ENCODE assay signal across 19 cellular contexts in the genomic region with DNA sequence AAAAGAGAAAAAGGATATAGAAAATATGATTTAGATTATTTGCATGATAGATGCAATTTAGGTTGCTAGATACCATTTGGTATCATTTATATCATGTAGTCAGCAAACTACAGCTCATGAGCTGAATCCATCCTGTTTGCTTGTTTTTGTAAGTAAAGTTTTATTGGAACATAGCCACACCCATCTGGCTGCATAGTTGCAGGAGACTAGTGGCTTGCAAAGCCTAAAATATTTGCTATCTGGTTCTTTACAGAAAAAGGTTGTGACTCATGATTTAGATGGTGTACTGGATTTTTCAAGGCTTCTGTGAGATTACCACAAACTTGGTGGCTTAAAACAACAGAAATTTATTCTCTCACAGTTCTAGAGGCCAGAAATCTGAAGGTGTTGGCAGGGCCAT. TPM values are rescaled to one million over a fixed set of nuclear protein-coding genes. Genes with fewer than 3 reads are reported as not detected.
DNase-seq lines count a peak whose midpoint lies in the region; ATAC-seq, FAIRE-seq and TF ChIP-seq lines count a peak whose summit lies in the region.
"Had no signal": no experiment of that assay in that cellular context is flagged by ENCODE, and none has a peak within 500 bp of the region (broad histone marks: within the 10 kb centered on the region; RNA-seq: fewer than 3 reads in every experiment).

No MANE protein-coding gene starts in this region.

- BruUV-seq in MCF 10A (replicated peaks; lab: Mats Ljungman, UMichigan) = no TSS peak

- H3K4me3 Mint-ChIP-seq in MCF 10A (ENCODE audit: unreplicated experiment) = no peak overlapping the region
- H3K4me3 Mint-ChIP-seq: activated naive CD4-positive, alpha-beta T cell treated with anti-CD3 and anti-CD28 coated beads, Interleukin-2, amount 50 U/mL, for 24 hours; natural killer cell treated with Interleukin-12 subunit alpha and Interleukin-12 subunit beta and Interleukin-15 and Interleukin-18, amount 100 ng/mL, for 72 hours had no signal

- H3K27ac ChIP-seq in breast epithelium = no peak overlapping the region
- no peak overlapping the region for H3K27ac ChIP-seq in lower lobe of right lung

- no peaks in the 10 kb centered on the region for H3K27me3 Mint-ChIP-seq in MCF 10A (ENCODE audit: insufficient read depth, unreplicated experiment)
- H3K27me3 Mint-ChIP-seq: activated naive CD4-positive, alpha-beta T cell treated with anti-CD3 and anti-CD28 coated beads, Interleukin-2, amount 50 U/mL, for 24 hours; natural killer cell treated with Interleukin-12 subunit alpha and Interleukin-12 subunit beta and Interleukin-15 and Interleukin-18, amount 100 ng/mL, for 72 hours had no signal

- intact Hi-C loops in MCF 10A (cut with micrococcal nuclease) (no loop called here), breast epithelium (cut with DNase I; ENCODE audit: low total_unique reads) (no loop called here), lower lobe of right lung (cut with DNase I) (no loop called here), Right ventricle myocardium inferior (cut with DNase I) (no loop called here)

- CTCF ChIA-PET in MCF 10A (lab: Yijun Ruan, JAX) = interaction anchor here (0.7 kb wide), 1 partner anchor 130 kb away, joined by 3 read pairs; no protein-coding TSS in a partner anchor

- POLR2A ChIA-PET in MCF 10A (lab: Yijun Ruan, JAX) = no interaction called here

- H3K4me1 Mint-ChIP-seq in MCF 10A (ENCODE audit: insufficient read depth, unreplicated experiment) = no peaks in the 10 kb centered on the region

- no peak for FAIRE-seq in urothelium cell line (lab: Jason Lieb, UNC)
- FAIRE-seq: H1 had no signal

- in situ Hi-C loops in astrocyte of the cerebellum (cut with HindIII; ENCODE audit: low sequenced_read_pairs) = no loop called here

- H3K4me1 ChIP-seq in breast epithelium (no peaks in the 10 kb centered on the region), lower lobe of right lung (no peaks in the 10 kb centered on the region)

- no peaks in the 10 kb centered on the region for H3K9me3 ChIP-seq in breast epithelium
- no peaks in the 10 kb centered on the region for H3K9me3 ChIP-seq in lower lobe of right lung

- no peak for ATAC-seq in lower lobe of right lung
- no peak for ATAC-seq in Right ventricle myocardium inferior
- ATAC-seq: natural killer cell treated with Interleukin-12 subunit alpha and Interleukin-12 subunit beta and Interleukin-15 and Interleukin-18, amount 100 ng/mL, for 72 hours had no signal

- peaks cover 23% of the 10 kb centered on the region for H3K36me3 Mint-ChIP-seq in MCF 10A (ENCODE audit: insufficient read depth, unreplicated experiment)

- H3K27ac Mint-ChIP-seq in MCF 10A (ENCODE audit: low read depth, unreplicated experiment) = peak overlapping the region; percentile 86
- H3K27ac Mint-ChIP-seq: activated naive CD4-positive, alpha-beta T cell treated with anti-CD3 and anti-CD28 coated beads, Interleukin-2, amount 50 U/mL, for 24 hours; natural killer cell treated with Interleukin-12 subunit alpha and Interleukin-12 subunit beta and Interleukin-15 and Interleukin-18, amount 100 ng/mL, for 72 hours had no signal

- no peaks in the 10 kb centered on the region for H3K36me3 ChIP-seq in breast epithelium
- peaks cover 10% of the 10 kb centered on the region for H3K36me3 ChIP-seq in lower lobe of right lung

- H3K9me3 Mint-ChIP-seq in MCF 10A (ENCODE audit: unreplicated experiment) = no peaks in the 10 kb centered on the region
- H3K9me3 Mint-ChIP-seq: activated naive CD4-positive, alpha-beta T cell treated with anti-CD3 and anti-CD28 coated beads, Interleukin-2, amount 50 U/mL, for 24 hours; natural killer cell treated with Interleukin-12 subunit alpha and Interleukin-12 subunit beta and Interleukin-15 and Interleukin-18, amount 100 ng/mL, for 72 hours had no signal

- H3K4me3 ChIP-seq in breast epithelium = no peak overlapping the region
- no peak overlapping the region for H3K4me3 ChIP-seq in astrocyte of the cerebellum (ENCODE audit: low read depth, low read length)
- no peak overlapping the region for H3K4me3 ChIP-seq in foreskin fibroblast (ENCODE audit: low read depth in 1 of 2, low read length in 2 of 2)
- no peak overlapping the region for H3K4me3 ChIP-seq in lower lobe of right lung

- H3K27me3 ChIP-seq in breast epithelium = no peaks in the 10 kb centered on the region
- H3K27me3 ChIP-seq in lower lobe of right lung (ENCODE audit: low read depth) = no peaks in the 10 kb centered on the region

- DNase-seq in MCF 10A (ENCODE audit: unreplicated experiment) = peak; percentile 47
- DNase-seq in breast epithelium (ENCODE audit: low spot score in 2 of 2) = no peak
- peak; percentile 59 for DNase-seq in astrocyte of the cerebellum (ENCODE audit: low read depth)
- peak; percentile 75 to 86 for DNase-seq in foreskin fibroblast
- no peak for DNase-seq in GM19240 (ENCODE audit: insufficient read length, low spot score)
- no peak for DNase-seq in urothelium cell line (ENCODE audit: low spot score)
- DNase-seq in lower lobe of right lung = no peak
- DNase-seq in Right ventricle myocardium inferior (ENCODE audit: missing footprints) = no peak
- DNase-seq: 8988T; Calu3; erythroblast; Karpas-422; NCI-H187 treated with DMSO at 0.1 percent for 48 hours; NCI-H526 treated with DMSO at 0.1 percent for 48 hours; stimulated activated CD4-positive, alpha-beta T cell treated with anti-CD3 and anti-CD28 coated beads, Interleukin-4, amount 100 ng/mL, for 24 hours; T-helper 1 cell had no signal

- no peak for TF ChIP-seq CTCF in MCF 10A (IDR thresholded peaks at IDR 0.05; ENCODE audit: unreplicated experiment)
- no peak for TF ChIP-seq CTCF in breast epithelium (IDR thresholded peaks at IDR 0.05)
- no peak for TF ChIP-seq CTCF in astrocyte of the cerebellum (IDR thresholded peaks at IDR 0.05; ENCODE audit: low read depth, low read length, missing control alignments)
- TF ChIP-seq CTCF in foreskin fibroblast (IDR thresholded peaks at IDR 0.05; ENCODE audit: low read depth, low read length) = no peak
- no peak for TF ChIP-seq CTCF in lower lobe of right lung (IDR thresholded peaks at IDR 0.05)

- TF ChIP-seq POLR2A in breast epithelium (IDR thresholded peaks at IDR 0.05) = no peak

RNA-seq across cellular contexts. Expression of a gene that starts 49.9 kb away (rescaled TPM):
- total RNA-seq in MCF 10A (2022) (29.2 and 42.3 TPM in 2 replicates), breast epithelium (10 to 100 TPM; 23.2 to 47.6 (median 38.7) TPM), lower lobe of right lung (33.0 TPM), Right ventricle myocardium inferior (25.7 TPM)

Comparison
In these comparisons a context has a peak if more than half of its experiments do, and no peak if none do; other contexts are left out.
1. DNase-seq: peak in MCF 10A (single experiment), astrocyte of the cerebellum (single experiment) and foreskin fibroblast (2 of 2); none in breast epithelium (0 of 2), GM19240 (single experiment), urothelium cell line (single experiment), lower lobe of right lung (single experiment) and Right ventricle myocardium inferior (single experiment).